ENCODE assay signal across 6 cellular contexts in genomic region chr11:67994387-67994786, GRCh38. TPM values are rescaled to one million over a fixed set of nuclear protein-coding genes. Genes with fewer than 3 reads are reported as not detected.
"Had no signal": no experiment of that assay in that cellular context is flagged by ENCODE, and none has a peak within 500 bp of the region (broad histone marks: within the 10 kb centered on the region; RNA-seq: fewer than 3 reads in every experiment).

No MANE protein-coding gene starts in this region.

RNA-seq across cellular contexts. Expression of gene ALDH3B1, which starts 15.7 kb away (rescaled TPM):
- total RNA-seq: activated CD4-positive, alpha-beta T cell treated with anti-CD3 and anti-CD28 coated beads, Interleukin-2, amount 10 ng/mL, durations not matched to agents 24 days and 14 days; activated CD8-positive, alpha-beta memory T cell treated with anti-CD3 and anti-CD28 coated beads for 36 hours; activated naive CD4-positive, alpha-beta T cell treated with anti-CD3 and anti-CD28 coated beads for 36 hours; activated T-helper 2 cell treated with anti-CD3 and anti-CD28 coated beads, Interferon-gamma antibody, Interleukin-2, Interleukin-4, amounts not matched to agents 10 μg/mL and 5 μg/mL and 100 μg/mL, durations not matched to agents 14 hours and 24 hours and 36 hours; T-helper 1 cell treated with Interleukin-12 subunit alpha and Interleukin-12 subunit beta and Interleukin-4 antibody, amounts not matched to agents 30 ng/mL and 1 ng/mL, for 36 hours; T-helper 2 cell treated with Interferon-gamma antibody and Interleukin-4, amounts not matched to agents 100 ng/mL and 5 ng/mL, for 36 hours had no signal
